1 cellular context compared by ENCODE assay signal in the genomic region with DNA sequence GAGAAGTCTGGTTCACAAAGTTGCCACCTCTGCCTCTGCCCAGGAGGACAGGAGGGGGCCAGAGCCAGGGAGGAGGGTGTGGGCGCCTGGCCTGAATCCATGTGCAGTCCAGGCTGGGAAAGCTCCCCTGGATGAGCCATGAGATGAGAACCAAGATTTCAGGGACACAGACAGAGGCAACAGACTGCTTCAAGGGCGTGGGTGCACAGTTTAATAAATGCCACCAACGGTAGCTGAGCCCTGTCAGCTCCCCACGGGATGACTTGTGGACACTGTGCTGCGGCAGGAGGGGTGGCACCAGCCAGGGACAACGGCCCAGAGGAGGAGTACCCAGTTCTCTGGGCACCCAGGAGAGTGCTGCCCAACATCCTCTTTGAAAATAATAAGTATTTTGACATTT.
TF ChIP-seq lines count a peak whose summit lies in the region.

No MANE protein-coding gene starts in this region.

TF ChIP-seq in H1, 55 proteins besides CTCF, POLR2A, EP300 and RAD21:
- TF ChIP-seq TAF1 (IDR thresholded peaks at IDR 0.05; ENCODE audit: low read depth, low read length): no peak
- no peak for TF ChIP-seq SP1 (IDR thresholded peaks at IDR 0.05; ENCODE audit: low read depth, low read length)
- TF ChIP-seq CBX5 (IDR thresholded peaks at IDR 0.05; ENCODE audit: low read depth, low read length): no peak
- no peak for TF ChIP-seq EZH2 (IDR thresholded peaks at IDR 0.05; ENCODE audit: low read depth, low read length, severe bottlenecking)
- no peak for TF ChIP-seq ASH2L (IDR thresholded peaks at IDR 0.05; ENCODE audit: low read length)
